17 cellular contexts compared by ENCODE assay signal in genomic region chr15:67923647-67923971, GRCh38.
DNase-seq lines count a peak whose midpoint lies in the region; ATAC-seq and TF ChIP-seq lines count a peak whose summit lies in the region.
"Had no signal": no experiment of that assay in that cellular context is flagged by ENCODE, and none has a peak within 500 bp of the region (broad histone marks: within the 10 kb centered on the region; RNA-seq: fewer than 3 reads in every experiment).

No MANE protein-coding gene starts in this region.

- no peak overlapping the region for H3K4me3 Mint-ChIP-seq in nephron progenitor cell

- peaks cover 8% of the 10 kb centered on the region for H3K27me3 Mint-ChIP-seq in nephron progenitor cell (ENCODE audit: low read depth, poor library complexity)

- no peaks in the 10 kb centered on the region for H3K27me3 ChIP-seq in gastroesophageal sphincter
- no peaks in the 10 kb centered on the region for H3K27me3 ChIP-seq in upper lobe of right lung

- no peak for TF ChIP-seq POLR2A in gastroesophageal sphincter (IDR thresholded peaks at IDR 0.05)

- H3K36me3 Mint-ChIP-seq in nephron progenitor cell (ENCODE audit: low read depth) = no peaks in the 10 kb centered on the region

- DNase-seq in amniotic epithelial cell (ENCODE audit: low read depth) (peak; percentile 80), nephron progenitor cell (no peak), upper lobe of right lung (no peak), AG08395 (ENCODE audit: low spot score) (no peak)
- DNase-seq in activated CD4-positive, alpha-beta T cell treated with anti-CD3 and anti-CD28 coated beads, Interleukin-2, amount 50 U/mL, for 48 hours = no peak
- DNase-seq: activated CD4-positive, alpha-beta T cell treated with anti-CD3 and anti-CD28 coated beads, Interleukin-2, amount 50 U/mL, for 4 hours; activated naive CD4-positive, alpha-beta T cell treated with anti-CD3 and anti-CD28 coated beads, Interleukin-2, amount 50 U/mL, for 16 hours; activated T-cell treated with anti-CD3 and anti-CD28 coated beads, Interleukin-2, amount 50 U/mL, for 1 hour; Caco-2; cortex of kidney; hypothalamus; NCI-H1436; NK-92 treated with Interleukin-12 subunit alpha and Interleukin-12 subunit beta, amount 100 ng/mL, for 24 hours; stimulated activated naive CD4-positive, alpha-beta T cell treated with Interleukin-2 at 50 U/mL for 16 hours had no signal

- ATAC-seq in gastroesophageal sphincter (peak; percentile 56), upper lobe of right lung (no peak), HG03354 (IDR thresholded peaks at IDR 0.05; ENCODE audit: poor library complexity, severe bottlenecking, unreplicated experiment) (no peak)

- TF ChIP-seq EP300 in gastroesophageal sphincter (IDR thresholded peaks at IDR 0.05) = no peak

- peaks cover 7% of the 10 kb centered on the region for H3K9me3 Mint-ChIP-seq in nephron progenitor cell

- TF ChIP-seq CTCF in gastroesophageal sphincter (IDR thresholded peaks at IDR 0.05) (no peak), nephron progenitor cell (IDR thresholded peaks at IDR 0.05) (no peak), upper lobe of right lung (IDR thresholded peaks at IDR 0.05) (no peak)

- H3K9me3 ChIP-seq in gastroesophageal sphincter (no peaks in the 10 kb centered on the region), upper lobe of right lung (no peaks in the 10 kb centered on the region)

- H3K27ac Mint-ChIP-seq in nephron progenitor cell = peak overlapping the region; percentile 83

- H3K4me1 ChIP-seq in gastroesophageal sphincter = peaks cover 4 to 32% (median 8%) of the 10 kb centered on the region in 3 donors
- H3K4me1 ChIP-seq in upper lobe of right lung = peaks cover 13% of the 10 kb centered on the region

- peak overlapping the region in 1 of 4 donors; percentile 35 for H3K27ac ChIP-seq in gastroesophageal sphincter
- peak overlapping the region; percentile 24 for H3K27ac ChIP-seq in upper lobe of right lung
- H3K27ac ChIP-seq: RWPE1 had no signal

- H3K36me3 ChIP-seq in gastroesophageal sphincter = no peaks in the 10 kb centered on the region
- H3K36me3 ChIP-seq in upper lobe of right lung = no peaks in the 10 kb centered on the region

- intact Hi-C loops in upper lobe of right lung (cut with DNase I) = no loop called here

- no peak overlapping the region for H3K4me3 ChIP-seq in gastroesophageal sphincter
- no peak overlapping the region for H3K4me3 ChIP-seq in upper lobe of right lung

- H3K4me1 Mint-ChIP-seq in nephron progenitor cell = peaks cover 47% of the 10 kb centered on the region

- WGBS in gastroesophageal sphincter (ENCODE audit: low coverage in 1 of 2), 2 donors = 68 to 100% methylated on average over 1 to 2 of the region's 2 CpGs
